ENCODE assay signal across 8 cellular contexts in the genomic region with DNA sequence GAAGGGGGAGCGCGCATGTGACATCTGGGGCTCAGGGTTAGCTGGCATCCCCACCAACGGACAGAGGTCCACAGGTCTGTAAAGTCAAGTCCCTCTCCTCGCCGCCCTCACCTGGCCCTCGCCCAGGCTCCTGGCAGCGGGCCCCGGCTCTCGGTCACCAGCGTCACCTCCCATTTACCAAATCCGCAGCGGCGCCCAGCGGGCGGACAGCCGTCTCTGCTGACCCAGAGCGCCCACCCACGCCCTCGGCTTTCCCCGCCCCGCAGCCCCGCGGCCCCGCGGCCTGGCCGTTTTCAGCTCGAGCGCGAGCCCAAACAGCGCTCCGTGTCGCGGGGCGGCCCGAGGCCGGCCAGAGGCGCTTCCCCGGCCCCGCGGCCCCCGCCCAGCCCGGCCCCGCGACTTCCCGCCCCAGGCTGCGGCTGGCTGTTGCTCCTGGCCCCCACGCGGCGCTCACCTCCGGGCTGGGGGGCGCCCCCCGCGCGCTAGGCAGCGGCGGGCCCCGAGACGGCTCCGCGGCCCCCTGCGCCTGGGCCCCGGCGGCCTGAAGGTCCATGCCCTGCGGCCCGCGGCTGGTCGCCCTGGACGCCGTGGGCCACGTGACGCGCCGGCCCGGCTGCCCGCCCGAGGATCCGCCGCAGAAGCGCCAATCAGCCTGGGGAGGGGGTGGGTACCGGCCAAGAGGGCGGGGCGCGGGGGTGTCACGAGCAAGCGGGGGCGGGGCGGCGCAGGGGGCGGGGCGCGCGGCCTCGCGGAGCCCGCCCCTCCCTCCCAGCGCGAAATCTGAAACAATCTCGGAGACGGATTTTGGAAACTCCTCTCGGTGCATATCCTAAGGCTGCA. TPM values are rescaled to one million over a fixed set of nuclear protein-coding genes. Genes with fewer than 3 reads are reported as not detected.
DNase-seq lines count a peak whose midpoint lies in the region; ATAC-seq and TF ChIP-seq lines count a peak whose summit lies in the region.

COPRS (minus strand) TSS at position 598 of the 840 bp plus-strand sequence; CDS start at position 553, 45 bp downstream.

- no peaks in the 10 kb centered on the region for H3K9me3 ChIP-seq in right lobe of liver

- H3K9me3 Mint-ChIP-seq in activated CD4-positive, alpha-beta memory T cell treated with anti-CD3 and anti-CD28 coated beads for 36 hours = no peaks in the 10 kb centered on the region

- TF ChIP-seq POLR2A in right lobe of liver (IDR thresholded peaks at IDR 0.05) = no peak

- peaks cover 0 to 13% (median 7%) of the 10 kb centered on the region in 4 donors for H3K4me1 ChIP-seq in right lobe of liver

- intact Hi-C loops in activated CD4-positive, alpha-beta memory T cell treated with anti-CD3 and anti-CD28 coated beads for 36 hours (cut with micrococcal nuclease) = loop anchor here (1.0 kb wide), 1 partner anchor 42 kb away; the partner anchor contains the start of gene UTP6
- intact Hi-C loops in dorsolateral prefrontal cortex (cut with DNase I) = loop anchor here in 1 of 2 donors (5.0 kb wide), 1 partner anchor 302 kb away; no protein-coding TSS in a partner anchor
- intact Hi-C loops in right lobe of liver (cut with DNase I) = no loop called here

- peak in 11 of 56 donors; percentile 3 to 23 (median 14) for TF ChIP-seq CTCF in dorsolateral prefrontal cortex (IDR thresholded peaks at IDR 0.05 in 54 of 56, conservative IDR thresholded peaks at IDR 0.05 in 2 of 56; ENCODE audit: low read depth in 1 of 56, partially characterized antibody in 56 of 56)
- peak in 2 of 4 donors; percentile 36 to 45 for TF ChIP-seq CTCF in right lobe of liver (IDR thresholded peaks at IDR 0.05)

- DNase-seq in NCI-H1417 (lab: John Stamatoyannopoulos, UW) = peak; percentile 81 to 87 (median 83)
- DNase-seq in NCI-H1417 treated with DMSO at 0.1 percent for 48 hours (lab: John Stamatoyannopoulos, UW) = no peak
- peak; percentile 60 for DNase-seq in NCI-H748 treated with DMSO at 0.1 percent for 48 hours (lab: John Stamatoyannopoulos, UW)
- peak; percentile 87 for DNase-seq in activated CD4-positive, alpha-beta memory T cell treated with anti-CD3 and anti-CD28 coated beads for 36 hours
- DNase-seq in dorsolateral prefrontal cortex = peak; percentile 74 to 92 (median 86)
- DNase-seq in right lobe of liver = peak; percentile 94 to 95 (median 95)
- DNase-seq in stimulated activated CD4-positive, alpha-beta T cell treated with anti-CD3 and anti-CD28 coated beads, Interleukin-4, amount 100 ng/mL, for 24 hours = peak; percentile 78

- POLR2A ChIA-PET in activated CD4-positive, alpha-beta memory T cell treated with anti-CD3 and anti-CD28 coated beads for 36 hours (lab: Charles Lee) = interaction anchor here (0.6 to 0.9 kb wide), 3 partner anchors 42 to 78 kb away, joined by 3 read pairs; partner anchors contain the start of genes SUZ12 and UTP6

- H3K4me1 Mint-ChIP-seq in activated CD4-positive, alpha-beta memory T cell treated with anti-CD3 and anti-CD28 coated beads for 36 hours (ENCODE audit: low read depth) = peaks cover 18% of the 10 kb centered on the region

- ATAC-seq in HG03135 (IDR thresholded peaks at IDR 0.05; ENCODE audit: unreplicated experiment) (peak; percentile 64), right lobe of liver (peak; percentile 89 to 97 (median 92))

- H3K36me3 ChIP-seq in right lobe of liver = peaks cover 0 to 18% (median 6%) of the 10 kb centered on the region in 4 donors

- CTCF ChIA-PET in activated CD4-positive, alpha-beta memory T cell treated with anti-CD3 and anti-CD28 coated beads for 36 hours (lab: Charles Lee) = interaction anchor here (0.7 to 6.3 kb wide), 3 partner anchors 16 to 281 kb away, joined by 3 to 44 read pairs (median 3); partner anchors contain the start of gene UTP6

- 2% methylated on average over 26 of the region's 100 CpGs for WGBS in right lobe of liver (ENCODE audit: insufficient coverage, low coverage, low lambda C conversion rate, missing lambda C conversion rate)

- peak within 1 kb of the TSS; percentile 61 to 88 (median 77) for H3K4me3 ChIP-seq in dorsolateral prefrontal cortex
- peak within 1 kb of the TSS; percentile 53 to 75 (median 60) for H3K4me3 ChIP-seq in right lobe of liver

- H3K4me3 Mint-ChIP-seq in activated CD4-positive, alpha-beta memory T cell treated with anti-CD3 and anti-CD28 coated beads for 36 hours = peak within 1 kb of the TSS; percentile 86

- no peaks in the 10 kb centered on the region for H3K27me3 ChIP-seq in dorsolateral prefrontal cortex
- no peaks in the 10 kb centered on the region for H3K27me3 ChIP-seq in right lobe of liver

- peak within 1 kb of the TSS; percentile 73 for H3K27ac Mint-ChIP-seq in activated CD4-positive, alpha-beta memory T cell treated with anti-CD3 and anti-CD28 coated beads for 36 hours

- H3K27ac ChIP-seq in dorsolateral prefrontal cortex (peak within 1 kb of the TSS in 57 of 59 donors; percentile 3 to 88 (median 72)), right lobe of liver (peak within 1 kb of the TSS; percentile 67 to 80 (median 69))

- H3K36me3 Mint-ChIP-seq in activated CD4-positive, alpha-beta memory T cell treated with anti-CD3 and anti-CD28 coated beads for 36 hours = peaks cover 8% of the 10 kb centered on the region

- no peaks in the 10 kb centered on the region for H3K27me3 Mint-ChIP-seq in activated CD4-positive, alpha-beta memory T cell treated with anti-CD3 and anti-CD28 coated beads for 36 hours

RNA-seq across cellular contexts. Expression of gene COPRS, which starts in this region (rescaled TPM):
- total RNA-seq in activated CD4-positive, alpha-beta memory T cell treated with anti-CD3 and anti-CD28 coated beads for 36 hours = 10 to 100 TPM; 49.6 to 50.3 TPM
- total RNA-seq in dorsolateral prefrontal cortex = 100 to 1,000 TPM in 11 of 120 experiments, 10 to 100 TPM in 109; 43.0 to 121 (median 76.8) TPM
- total RNA-seq in right lobe of liver = 10 to 100 TPM; 17.1 to 49.4 (median 24.0) TPM
